Comparison of ENCODE assay signal across 12 cellular contexts in the genomic region with DNA sequence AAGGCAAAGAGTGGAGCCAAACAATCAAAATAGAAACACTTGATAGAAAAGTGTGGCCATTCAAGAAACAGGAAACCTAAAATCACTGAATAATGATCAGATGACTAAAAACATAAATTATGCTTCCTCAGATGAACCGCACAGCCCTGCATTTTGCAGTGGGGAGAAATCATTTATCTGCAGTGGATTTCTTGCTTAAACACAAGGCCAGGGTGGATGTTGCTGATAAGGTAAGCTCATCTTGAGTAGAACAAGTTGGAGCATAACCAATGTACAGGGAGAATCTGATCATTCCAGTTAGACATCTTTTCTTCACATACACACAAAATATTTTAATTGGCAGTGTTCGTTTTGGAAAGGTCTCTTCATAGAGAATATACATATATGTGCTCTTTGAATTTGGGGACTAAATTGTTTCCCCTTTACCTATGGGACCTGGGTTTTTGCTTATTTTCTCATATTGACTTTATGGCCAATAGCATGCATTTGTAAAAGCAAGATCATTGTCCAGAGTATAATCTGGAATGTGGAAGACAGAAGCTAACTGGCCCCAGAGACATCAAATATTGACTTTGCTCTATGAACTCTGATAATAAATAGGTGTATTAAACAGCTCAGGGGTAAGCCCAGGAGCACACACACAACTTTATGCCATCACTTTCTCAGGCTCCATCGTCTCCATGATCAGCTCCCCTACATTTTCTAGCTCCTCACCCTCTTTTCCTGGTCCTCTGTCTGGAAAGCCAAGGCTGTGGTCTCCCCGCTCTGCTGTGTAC.
"Had no signal": no experiment of that assay in that cellular context is flagged by ENCODE, and none has a peak within 500 bp of the region (broad histone marks: within the 10 kb centered on the region; RNA-seq: fewer than 3 reads in every experiment).

No MANE protein-coding gene starts in this region.

- DNase-seq: activated CD4-positive, alpha-beta T cell treated with anti-CD3 and anti-CD28 coated beads for 48 hours; activated naive CD4-positive, alpha-beta T cell treated with Interleukin-2 at 50 U/mL for 16 hours; activated naive CD8-positive, alpha-beta T cell treated with anti-CD3 and anti-CD28 coated beads, Interleukin-2, amount 50 U/mL, for 24 hours; central memory CD4-positive, alpha-beta T cell; effector memory CD4-positive, alpha-beta T cell; mucosa of descending colon; naive thymus-derived CD8-positive, alpha-beta T cell; stimulated activated CD4-positive, alpha-beta T cell treated with anti-CD3 and anti-CD28 coated beads, Interleukin-2, amount 100 ng/mL, for 48 hours; stimulated activated naive CD8-positive, alpha-beta T cell treated with anti-CD3 and anti-CD28 coated beads, Interleukin-15, Interleukin-2, amounts not matched to agents 100 U/mL and 50 U/mL, for 24 hours had no signal

- H3K9me3 ChIP-seq: gastroesophageal sphincter, mucosa of descending colon had no signal

- H3K27me3 ChIP-seq: gastroesophageal sphincter had no signal

- H3K27ac ChIP-seq: coronary artery, epithelial cell of prostate, gastroesophageal sphincter had no signal

- H3K4me1 ChIP-seq: gastroesophageal sphincter had no signal

- H3K36me3 ChIP-seq: gastroesophageal sphincter had no signal

- H3K4me3 ChIP-seq: coronary artery, gastroesophageal sphincter, mucosa of descending colon had no signal

- ATAC-seq: activated naive CD8-positive, alpha-beta T cell treated with anti-CD3 and anti-CD28 coated beads, Interleukin-2, amount 50 U/mL, for 24 hours; gastroesophageal sphincter; mucosa of descending colon; naive thymus-derived CD8-positive, alpha-beta T cell; stimulated activated naive CD8-positive, alpha-beta T cell treated with anti-CD3 and anti-CD28 coated beads, Interleukin-15, Interleukin-2, amounts not matched to agents 100 U/mL and 50 U/mL, for 24 hours had no signal
